10 cellular contexts compared by ENCODE assay signal in the genomic region with DNA sequence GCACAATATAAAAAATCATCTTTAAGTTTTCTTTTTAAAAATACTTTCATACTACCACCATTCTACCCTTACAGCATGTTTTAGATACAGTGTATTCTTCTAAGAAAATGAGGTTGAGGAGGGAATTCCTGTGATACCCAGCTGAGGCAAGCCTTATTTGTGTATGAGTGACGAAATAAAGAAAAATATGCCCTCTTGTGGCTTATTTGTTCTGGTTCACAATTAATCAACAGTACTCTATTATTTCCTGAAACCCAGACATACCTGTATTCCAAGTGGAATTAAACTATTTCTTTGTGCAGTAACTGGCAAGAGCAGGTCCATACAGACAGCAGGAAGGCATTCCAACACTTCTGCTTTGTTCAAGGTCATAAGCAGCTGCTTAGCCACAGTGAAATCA. TPM values are rescaled to one million over a fixed set of nuclear protein-coding genes. Genes with fewer than 3 reads are reported as not detected.
A peak's percentile ranks its signal among the peaks of the same experiment; 100 is the strongest.
DNase-seq lines count a peak whose midpoint lies in the region; ATAC-seq, FAIRE-seq and TF ChIP-seq lines count a peak whose summit lies in the region.
"Had no signal": no experiment of that assay in that cellular context is flagged by ENCODE, and none has a peak within 500 bp of the region (broad histone marks: within the 10 kb centered on the region; RNA-seq: fewer than 3 reads in every experiment).

No MANE protein-coding gene starts in this region.

- peak overlapping the region; percentile 9 for H2AFZ ChIP-seq in HCT116 (ENCODE audit: low read depth, low read length, poor library complexity, severe bottlenecking)

- intact Hi-C loops in HCT116 (cut with micrococcal nuclease): loop anchor here (1.0 to 10.0 kb wide), 2 partner anchors 150 to 643 kb away; no protein-coding TSS in a partner anchor

- TF ChIP-seq POLR2A in HCT116 (IDR thresholded peaks at IDR 0.05; ENCODE audit: borderline replicate concordance, extremely low read depth, insufficient read depth, insufficient read length): no peak

- no peak overlapping the region for H3K27ac ChIP-seq in HCT116 (ENCODE audit: low read depth, low read length)

- TF ChIP-seq CTCF in HCT116 (IDR thresholded peaks at IDR 0.05 in 2 of 3, conservative IDR thresholded peaks at IDR 0.05 in 1 of 3; ENCODE audit: borderline replicate concordance in 1 of 3, insufficient read depth in 1 of 3, low read depth in 2 of 3, low read length in 2 of 3): peak; percentile 23 to 46 (median 33); a peak in 3 of 6 replicates

- CTCF ChIA-PET in HCT116 (lab: Charles Lee): interaction anchor here (1.1 to 1.7 kb wide), 4 partner anchors 149 to 362 kb away, joined by 3 to 5 read pairs (median 4); no protein-coding TSS in a partner anchor

- 0 out of 2 replicates have a peak, but pooled peaks have one; percentile 18 for ATAC-seq in HCT116
- no peak for ATAC-seq in GM21723 (IDR thresholded peaks at IDR 0.05; ENCODE audit: unreplicated experiment)

- POLR2A ChIA-PET in HCT116 (lab: Charles Lee): no interaction called here

- TF ChIP-seq RAD21 in HCT116 (IDR thresholded peaks at IDR 0.05; ENCODE audit: low read depth): peak; percentile 47

- no TSS peak for BruUV-seq in HCT116 (replicated peaks; lab: Mats Ljungman, UMichigan)

- in situ Hi-C loops in ACHN (cut with HindIII; ENCODE audit: low pct_ligation_motif_present, low pct_unique_long_range_greater_than_20kb, low sequenced_read_pairs): no loop called here

- H3K9me3 ChIP-seq in HCT116 (ENCODE audit: control insufficient read depth in 1 of 2, insufficient read depth in 1 of 2, low read depth in 1 of 2, low read length in 2 of 2): no peaks in the 10 kb centered on the region

- no peak overlapping the region for H3K9ac ChIP-seq in HCT116 (ENCODE audit: low read length)

- H3K36me3 ChIP-seq in HCT116 (ENCODE audit: control insufficient read depth in 1 of 2, insufficient read depth in 2 of 2, low read length in 2 of 2): no peaks in the 10 kb centered on the region

- no peaks in the 10 kb centered on the region; the same call in 1 of the 2 replicates for H3K27me3 ChIP-seq in HCT116 (ENCODE audit: insufficient read depth, low read length)

- no peak overlapping the region for H3K4me2 ChIP-seq in HCT116 (ENCODE audit: low read length)

- H3K4me1 ChIP-seq in HCT116 (ENCODE audit: control insufficient read depth in 1 of 2, insufficient read depth in 2 of 2, low read length in 2 of 2): peaks cover 5 to 8% of the 10 kb centered on the region in 2 experiments; a peak in 3 of 4 replicates

- H4K20me1 ChIP-seq in HCT116 (ENCODE audit: insufficient read depth): no peaks in the 10 kb centered on the region

- RAD21 ChIA-PET in HCT116 (lab: Charles Lee; ENCODE audit: low non-redundant PET in 1 of 2, low total read pairs in 2 of 2, uncharacterized antibody in 2 of 2, unreplicated experiment in 2 of 2): no interaction called here

- no peak for FAIRE-seq in GM19239 (lab: Jason Lieb, UNC)
- FAIRE-seq: TTC549 had no signal

- no peak overlapping the region for H3K4me3 ChIP-seq in HCT116 (replicated peaks in 1 of 2; ENCODE audit: low read depth in 1 of 2, low read length in 2 of 2)

- peak; percentile 41 for DNase-seq in ACHN
- DNase-seq in HCT116 (ENCODE audit: low read depth, low spot score): peak; percentile 19
- DNase-seq in SIG-M5 treated with dmso at 0.1 percent for 504 hours (lab: John Stamatoyannopoulos, UW; ENCODE audit: unreplicated experiment): peak; percentile 30
- DNase-seq in globus pallidus (ENCODE audit: low spot score): peak; percentile 7
- no peak for DNase-seq in GM19239 (ENCODE audit: insufficient read length, low spot score)
- DNase-seq in mucosa of gallbladder (ENCODE audit: low spot score): no peak
- no peak for DNase-seq in activated T-cell treated with anti-CD3 and anti-CD28 coated beads, Interleukin-2, amount 50 U/mL, for 48 hours
- DNase-seq: NCI-H1417 treated with DMSO at 0.1 percent for 48 hours had no signal

- no peaks in the 10 kb centered on the region for H3K9me2 ChIP-seq in HCT116 (ENCODE audit: insufficient read depth)

- H3K79me2 ChIP-seq in HCT116 (ENCODE audit: insufficient read depth, low read length): no peaks in the 10 kb centered on the region

TF ChIP-seq in HCT116, 20 proteins besides CTCF, POLR2A, EP300 and RAD21:
- TF ChIP-seq CEBPB (IDR thresholded peaks at IDR 0.05; ENCODE audit: low read depth): 0 out of 2 replicates have a peak, but pooled peaks have one; percentile 18
- 0 out of 2 replicates have a peak, but pooled peaks have one; percentile 30 for TF ChIP-seq SRF (IDR thresholded peaks at IDR 0.05; ENCODE audit: low read depth)
- TF ChIP-seq CBX3 (IDR thresholded peaks at IDR 0.05; ENCODE audit: low read depth): no peak
TF ChIP-seq in HCT116: peak in this region for 2.

RNA-seq across cellular contexts. Expression of a gene that starts 4.5 kb away (rescaled TPM):
- total RNA-seq in HCT116 (2021; ENCODE audit: unreplicated experiment) (1.4 TPM), mucosa of gallbladder (1.4 TPM)
- 0.30 and 0.64 TPM in 2 replicates for polyA plus RNA-seq in HCT116 (2012)

Comparison
In these comparisons a context has a peak if more than half of its experiments do, and no peak if none do; other contexts are left out.
1. DNase-seq: peak in ACHN (single experiment), HCT116 (single experiment), SIG-M5 treated with dmso at 0.1 percent for 504 hours (single experiment) and globus pallidus (single experiment); none in GM19239 (single experiment), mucosa of gallbladder (single experiment) and activated T-cell treated with anti-CD3 and anti-CD28 coated beads, Interleukin-2, amount 50 U/mL, for 48 hours (0 of 2).